ENCODE assay signal across 19 cellular contexts in genomic region chr2:58202409-58202808, GRCh38. TPM values are rescaled to one million over a fixed set of nuclear protein-coding genes. Genes with fewer than 3 reads are reported as not detected.
DNase-seq lines count a peak whose midpoint lies in the region; ATAC-seq, FAIRE-seq and TF ChIP-seq lines count a peak whose summit lies in the region.
"Had no signal": no experiment of that assay in that cellular context is flagged by ENCODE, and none has a peak within 500 bp of the region (broad histone marks: within the 10 kb centered on the region; RNA-seq: fewer than 3 reads in every experiment).

No MANE protein-coding gene starts in this region.

- peaks cover 21% of the 10 kb centered on the region for H3K4me1 Mint-ChIP-seq in WTC11

- H3K9me3 Mint-ChIP-seq in WTC11, result no peaks in the 10 kb centered on the region
- H3K9me3 Mint-ChIP-seq: CD4-positive, alpha-beta T cell had no signal

- H3K27ac Mint-ChIP-seq in WTC11, result 0 out of 2 replicates have a peak overlapping the region, but pooled peaks have one; percentile 45
- H3K27ac Mint-ChIP-seq: CD4-positive, alpha-beta T cell had no signal

- H3K4me3 Mint-ChIP-seq in WTC11, result no peak overlapping the region
- H3K4me3 Mint-ChIP-seq: CD4-positive, alpha-beta T cell had no signal

- 6% methylated on average over 1 of the region's 1 CpG for WGBS in right lobe of liver (ENCODE audit: insufficient coverage, low coverage, low lambda C conversion rate, missing lambda C conversion rate)

- no peak overlapping the region for H3K4me3 ChIP-seq in fibroblast of villous mesenchyme (ENCODE audit: low read depth, low read length)
- H3K4me3 ChIP-seq in right lobe of liver, result no peak overlapping the region
- H3K4me3 ChIP-seq: GM12878, GM23248 had no signal

- no peak for DNase-seq in D721Med (ENCODE audit: insufficient read length, low spot score)
- no peak for DNase-seq in WTC11 (ENCODE audit: low spot score)
- peak; percentile 32 for DNase-seq in fibroblast of villous mesenchyme (ENCODE audit: low read depth)
- no peak for DNase-seq in right lobe of liver
- no peak for DNase-seq in DMS79 (lab: John Stamatoyannopoulos, UW)
- DNase-seq in germinal center (ENCODE audit: low spot score), result no peak
- DNase-seq in omental fat pad (ENCODE audit: low spot score), result no peak
- DNase-seq: ACHN; AML-193; Caco-2; CD4-positive, alpha-beta T cell; DMS153; DMS79 treated with DMSO at 0.1 percent for 48 hours; GF-D8; GM23248; HCEC 1CT had no signal

- peaks cover 3% of the 10 kb centered on the region; the same call in 1 of the 2 replicates for H3K36me3 Mint-ChIP-seq in WTC11

- peak; percentile 53 for FAIRE-seq in D721Med (lab: Jason Lieb, UNC)
- FAIRE-seq: GM12878 had no signal

- H3K36me3 ChIP-seq in right lobe of liver, result no peaks in the 10 kb centered on the region

- ATAC-seq in WTC11, result no peak
- ATAC-seq in right lobe of liver, result peak in 3 of 4 donors; percentile 38 to 53 (median 53)
- ATAC-seq in HG02852 (IDR thresholded peaks at IDR 0.05; ENCODE audit: unreplicated experiment), result no peak
- no peak for ATAC-seq in omental fat pad (ENCODE audit: low FRiP score)

- TF ChIP-seq CTCF in D721Med (IDR thresholded peaks at IDR 0.05; ENCODE audit: insufficient read depth, missing control alignments), result no peak
- TF ChIP-seq CTCF in WTC11 (IDR thresholded peaks at IDR 0.05), result no peak
- TF ChIP-seq CTCF in fibroblast of villous mesenchyme (IDR thresholded peaks at IDR 0.05; ENCODE audit: insufficient read depth, low read depth, low read length), result no peak
- no peak for TF ChIP-seq CTCF in right lobe of liver (IDR thresholded peaks at IDR 0.05)
- no peak for TF ChIP-seq CTCF in omental fat pad (IDR thresholded peaks at IDR 0.05)

- no peaks in the 10 kb centered on the region for H3K27me3 ChIP-seq in right lobe of liver

- POLR2A ChIA-PET in WTC11 (lab: Charles Lee), result interaction anchor here (0.7 kb wide), 1 partner anchor 503 kb away, joined by 12 read pairs; no protein-coding TSS in a partner anchor

- H3K27me3 Mint-ChIP-seq in WTC11 (ENCODE audit: low read depth), result no peaks in the 10 kb centered on the region
- H3K27me3 Mint-ChIP-seq: CD4-positive, alpha-beta T cell had no signal

- CTCF ChIA-PET in WTC11 (lab: Charles Lee), result no interaction called here

- H3K27ac ChIP-seq in right lobe of liver, result peak overlapping the region in 2 of 3 donors; percentile 3 to 31
- H3K27ac ChIP-seq: C4-2B, GM23248 had no signal

- H3K9me3 ChIP-seq in right lobe of liver, result no peaks in the 10 kb centered on the region
- H3K9me3 ChIP-seq: Caco-2 had no signal

- no peak for TF ChIP-seq POLR2A in right lobe of liver (IDR thresholded peaks at IDR 0.05)

- intact Hi-C loops in right lobe of liver (cut with DNase I), result no loop called here

- peaks cover 0 to 9% (median 3%) of the 10 kb centered on the region in 4 donors for H3K4me1 ChIP-seq in right lobe of liver

TF ChIP-seq in WTC11, 78 proteins besides CTCF, POLR2A, EP300 and RAD21 (continues in another document):
- TF ChIP-seq ZNF263 (CRISPR knock-in tag; IDR thresholded peaks at IDR 0.05; ENCODE audit: low read depth) (no peak), FOXP4 (CRISPR knock-in tag; IDR thresholded peaks at IDR 0.05) (no peak), PREB (CRISPR knock-in tag; IDR thresholded peaks at IDR 0.05; ENCODE audit: borderline replicate concordance) (no peak), ZMAT4 (CRISPR knock-in tag; IDR thresholded peaks at IDR 0.05) (no peak), ZNF512 (CRISPR knock-in tag; IDR thresholded peaks at IDR 0.05; ENCODE audit: borderline replicate concordance) (no peak), AR (CRISPR knock-in tag; IDR thresholded peaks at IDR 0.05) (no peak), ATF3 (CRISPR knock-in tag; conservative IDR thresholded peaks at IDR 0.05) (no peak), ERG (CRISPR knock-in tag; IDR thresholded peaks at IDR 0.05) (no peak)

RNA-seq across cellular contexts. Expression of gene FANCL, which starts 38.7 kb away (rescaled TPM):
- total RNA-seq in WTC11 (2021), result 38.8 to 44.4 TPM (median 41.5 TPM) in 3 replicates
- total RNA-seq in fibroblast of villous mesenchyme, result 16.4 and 26.8 TPM in 2 replicates
- 10 to 100 TPM in 5 of 6 experiments, 1 to 10 TPM in 1; 6.8 to 22.3 (median 15.3) TPM for total RNA-seq in right lobe of liver
- 10 to 100 TPM; 12.1 to 19.2 (median 17.1) TPM for total RNA-seq in omental fat pad

Comparison
In these comparisons a context has a peak if more than half of its experiments do, and no peak if none do; other contexts are left out.
1. ATAC-seq: peak in right lobe of liver (3 of 4); none in WTC11 (single experiment), HG02852 (single experiment) and omental fat pad (single experiment).